18 cellular contexts compared by ENCODE assay signal in genomic region chr17:57569021-57569420, GRCh38.
A peak's percentile ranks its signal among the peaks of the same experiment; 100 is the strongest.
DNase-seq lines count a peak whose midpoint lies in the region; ATAC-seq and TF ChIP-seq lines count a peak whose summit lies in the region.
"Had no signal": no experiment of that assay in that cellular context is flagged by ENCODE, and none has a peak within 500 bp of the region (broad histone marks: within the 10 kb centered on the region; RNA-seq: fewer than 3 reads in every experiment).

No MANE protein-coding gene starts in this region.

- H3K36me3 Mint-ChIP-seq in activated T-helper 17 cell treated with anti-CD3 and anti-CD28 coated beads, Interleukin-2, amount 50 U/mL, for 72 hours (ENCODE audit: low read depth), result no peaks in the 10 kb centered on the region

- no peak overlapping the region for H3K4me3 Mint-ChIP-seq in activated T-helper 17 cell treated with anti-CD3 and anti-CD28 coated beads, Interleukin-2, amount 50 U/mL, for 72 hours
- H3K4me3 Mint-ChIP-seq: CD4-positive, CD25-positive, alpha-beta regulatory T cell; HFFc6 had no signal

- no peak for TF ChIP-seq CTCF in HFF-Myc (IDR thresholded peaks at IDR 0.05; ENCODE audit: low read depth, low read length, missing control alignments)

- no peaks in the 10 kb centered on the region for H3K27me3 Mint-ChIP-seq in activated T-helper 17 cell treated with anti-CD3 and anti-CD28 coated beads, Interleukin-2, amount 50 U/mL, for 72 hours
- H3K27me3 Mint-ChIP-seq: CD4-positive, CD25-positive, alpha-beta regulatory T cell had no signal

- no peak for ATAC-seq in activated T-helper 17 cell treated with anti-CD3 and anti-CD28 coated beads, Interleukin-2, amount 50 U/mL, for 72 hours (replicated peaks)
- no peak for ATAC-seq in GM21576 (IDR thresholded peaks at IDR 0.05; ENCODE audit: unreplicated experiment)
- no peak for ATAC-seq in Right ventricle myocardium superior (ENCODE audit: poor library complexity)

- no peaks in the 10 kb centered on the region for H3K9me3 Mint-ChIP-seq in activated T-helper 17 cell treated with anti-CD3 and anti-CD28 coated beads, Interleukin-2, amount 50 U/mL, for 72 hours
- H3K9me3 Mint-ChIP-seq: CD4-positive, CD25-positive, alpha-beta regulatory T cell; HFFc6 had no signal

- DNase-seq in HFF-Myc (ENCODE audit: extremely low read depth, low read depth) (peak; percentile 46), NCI-H82 (lab: John Stamatoyannopoulos, UW) (peak; percentile 98), Right ventricle myocardium superior (no peak), kidney glomerular epithelial cell (lab: John Stamatoyannopoulos, UW) (no peak)
- DNase-seq in activated effector memory CD4-positive, alpha-beta T cell treated with Interleukin-2 at 50 U/mL for 16 hours, result no peak
- DNase-seq: BE2C; CD4-positive, CD25-positive, alpha-beta regulatory T cell; GDM1; H7; HFFc6; Kasumi-1; NCI-H187 treated with DMSO at 0.1 percent for 48 hours; NCI-H2107; NCI-H748 treated with DMSO at 0.1 percent for 48 hours; SW 1271; T-helper 2 cell had no signal

- H3K27ac Mint-ChIP-seq in activated T-helper 17 cell treated with anti-CD3 and anti-CD28 coated beads, Interleukin-2, amount 50 U/mL, for 72 hours, result peak overlapping the region; percentile 64
- H3K27ac Mint-ChIP-seq: HFFc6 had no signal

- peaks cover 7% of the 10 kb centered on the region for H3K4me1 Mint-ChIP-seq in activated T-helper 17 cell treated with anti-CD3 and anti-CD28 coated beads, Interleukin-2, amount 50 U/mL, for 72 hours

- no peak overlapping the region for H3K4me3 ChIP-seq in HFF-Myc (replicated peaks; ENCODE audit: low read depth, low read length)

- intact Hi-C loops in Right ventricle myocardium superior (cut with DNase I), result no loop called here

Comparison
In these comparisons a context has a peak if more than half of its experiments do, and no peak if none do; other contexts are left out.
1. DNase-seq: peak in HFF-Myc (single experiment) and NCI-H82 (single experiment); none in Right ventricle myocardium superior (single experiment), kidney glomerular epithelial cell (single experiment) and activated effector memory CD4-positive, alpha-beta T cell treated with Interleukin-2 at 50 U/mL for 16 hours (single experiment).